ENCODE assay signal across 12 cellular contexts in the genomic region with DNA sequence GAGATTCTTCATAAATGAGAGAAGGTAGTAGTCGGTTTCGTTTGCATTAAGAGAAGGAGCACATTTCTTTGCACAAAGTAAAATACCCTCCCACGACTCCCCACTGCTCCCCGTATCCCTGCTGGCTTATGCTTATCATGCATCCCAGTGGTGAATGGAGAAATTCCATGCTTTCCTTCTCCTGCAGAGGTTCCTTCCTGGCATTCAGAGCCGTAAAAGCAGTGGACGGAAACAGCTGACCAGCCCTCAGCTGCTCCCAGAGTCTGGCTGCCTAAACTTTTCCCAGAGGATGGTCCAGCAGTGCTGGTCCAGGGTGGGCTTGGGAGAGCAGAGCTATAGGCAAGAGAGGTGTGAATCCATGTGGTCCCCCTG.
DNase-seq lines count a peak whose midpoint lies in the region; ATAC-seq and TF ChIP-seq lines count a peak whose summit lies in the region.
"Had no signal": no experiment of that assay in that cellular context is flagged by ENCODE, and none has a peak within 500 bp of the region (broad histone marks: within the 10 kb centered on the region; RNA-seq: fewer than 3 reads in every experiment).

No MANE protein-coding gene starts in this region.

- ATAC-seq in GM21717 (IDR thresholded peaks at IDR 0.05; ENCODE audit: unreplicated experiment) (no peak), GM18498 (IDR thresholded peaks at IDR 0.05; ENCODE audit: unreplicated experiment) (no peak), HG02759 (IDR thresholded peaks at IDR 0.05; ENCODE audit: unreplicated experiment) (no peak)

- H2AK5ac ChIP-seq in trophoblast cell (ENCODE audit: low read length): no peak overlapping the region

- peaks cover 16% of the 10 kb centered on the region for H3K4me1 ChIP-seq in iPS-15b (ENCODE audit: control insufficient read depth, insufficient read depth, low read length)
- peaks cover 15 to 19% of the 10 kb centered on the region in 2 experiments for H3K4me1 ChIP-seq in trophoblast cell (ENCODE audit: control insufficient read depth in 1 of 2, insufficient read depth in 2 of 2, low read length in 2 of 2)

- peaks cover 9% of the 10 kb centered on the region for H3K79me1 ChIP-seq in trophoblast cell (ENCODE audit: low read length)

- no peaks in the 10 kb centered on the region for H3K9me3 Mint-ChIP-seq in chondrocyte (ENCODE audit: low read depth)

- peak overlapping the region; percentile 11 for H3K4me3 Mint-ChIP-seq in chondrocyte (ENCODE audit: unreplicated experiment)

- H3K4me2 ChIP-seq in trophoblast cell (ENCODE audit: low read length): no peak overlapping the region

- peak; percentile 44 for TF ChIP-seq CTCF in chondrocyte (IDR thresholded peaks at IDR 0.05)

- H4K12ac ChIP-seq in trophoblast cell (ENCODE audit: low read depth, low read length): no peak overlapping the region

- H3K9me3 ChIP-seq in iPS-15b (ENCODE audit: control insufficient read depth, insufficient read depth, low read length) (no peaks in the 10 kb centered on the region), trophoblast cell (ENCODE audit: insufficient read depth, low read depth, low read length) (no peaks in the 10 kb centered on the region)

- H3K23ac ChIP-seq in trophoblast cell (ENCODE audit: low read length): no peak overlapping the region

- peak overlapping the region; percentile 55 for H2BK120ac ChIP-seq in trophoblast cell (ENCODE audit: insufficient read depth, low read length, poor library complexity)

- H3K27me3 Mint-ChIP-seq in chondrocyte (ENCODE audit: low read depth): no peaks in the 10 kb centered on the region

- peak overlapping the region; percentile 37 for H2BK12ac ChIP-seq in trophoblast cell (ENCODE audit: low read length)

- peaks cover 39% of the 10 kb centered on the region for H3K4me1 Mint-ChIP-seq in chondrocyte (ENCODE audit: low read depth)

- no peak overlapping the region for H2AFZ ChIP-seq in trophoblast cell (ENCODE audit: insufficient read depth, low read length, poor library complexity)

- peaks cover 2% of the 10 kb centered on the region for H3K79me2 ChIP-seq in trophoblast cell (ENCODE audit: control insufficient read depth, insufficient read depth, low read length, poor library complexity)

- DNase-seq in EH (ENCODE audit: low read depth) (peak; percentile 53), chondrocyte (ENCODE audit: low spot score) (no peak), trophoblast cell (no peak), NCI-H2196 (lab: John Stamatoyannopoulos, UW; ENCODE audit: unreplicated experiment) (no peak)
- DNase-seq: activated CD4-positive, CD25-positive, alpha-beta regulatory T cell treated with anti-CD3 and anti-CD28 coated beads, Interleukin-2, amount 50 U/mL, for 72 hours; NCI-H446 treated with DMSO at 0.1 percent for 48 hours; SHP77 treated with DMSO at 0.1 percent for 48 hours; stimulated activated naive CD4-positive, alpha-beta T cell treated with Interleukin-2 at 50 U/mL for 16 hours had no signal

- no peak overlapping the region for H3K4ac ChIP-seq in trophoblast cell (ENCODE audit: low read depth, low read length)

- H3K4me3 ChIP-seq in iPS-15b (ENCODE audit: low read depth, low read length) (no peak overlapping the region), trophoblast cell (ENCODE audit: low read depth, low read length) (no peak overlapping the region)

- peak overlapping the region; percentile 31 for H4K91ac ChIP-seq in trophoblast cell (ENCODE audit: low read depth, low read length)

- no peaks in the 10 kb centered on the region for H3K36me3 Mint-ChIP-seq in chondrocyte (ENCODE audit: low read depth)

- peak overlapping the region; percentile 3 for H4K8ac ChIP-seq in trophoblast cell (ENCODE audit: low read depth, low read length)

- H3K9ac ChIP-seq in iPS-15b (ENCODE audit: low read depth, low read length) (peak overlapping the region; percentile 24), trophoblast cell (ENCODE audit: low read length) (no peak overlapping the region)

- peak overlapping the region; percentile 96 for H3K27ac Mint-ChIP-seq in chondrocyte (ENCODE audit: unreplicated experiment)

- H3K36me3 ChIP-seq in iPS-15b (ENCODE audit: control insufficient read depth, insufficient read depth, low read length): no peaks in the 10 kb centered on the region
- no peaks in the 10 kb centered on the region for H3K36me3 ChIP-seq in trophoblast cell (ENCODE audit: control insufficient read depth in 1 of 2, insufficient read depth in 2 of 2, low read length in 2 of 2)

- peak overlapping the region; percentile 11 for H3K14ac ChIP-seq in trophoblast cell (ENCODE audit: low read length)

- no peak overlapping the region for H2BK5ac ChIP-seq in trophoblast cell (ENCODE audit: low read depth, low read length, poor library complexity)

- no peak overlapping the region for H3K18ac ChIP-seq in trophoblast cell (ENCODE audit: low read length)

- no peak overlapping the region for H3K27ac ChIP-seq in trophoblast cell (ENCODE audit: low read depth, low read length)

- no CpG with 5 or more reads among the region's 6 CpGs for WGBS in trophoblast cell (ENCODE audit: extremely low coverage, insufficient coverage, insufficient read length)

- H3K27me3 ChIP-seq in iPS-15b (ENCODE audit: control insufficient read depth, insufficient read depth, low read length) (no peaks in the 10 kb centered on the region), trophoblast cell (ENCODE audit: insufficient read depth, low read length) (no peaks in the 10 kb centered on the region)
